Comparison of ENCODE assay signal across 28 cellular contexts in the genomic region with DNA sequence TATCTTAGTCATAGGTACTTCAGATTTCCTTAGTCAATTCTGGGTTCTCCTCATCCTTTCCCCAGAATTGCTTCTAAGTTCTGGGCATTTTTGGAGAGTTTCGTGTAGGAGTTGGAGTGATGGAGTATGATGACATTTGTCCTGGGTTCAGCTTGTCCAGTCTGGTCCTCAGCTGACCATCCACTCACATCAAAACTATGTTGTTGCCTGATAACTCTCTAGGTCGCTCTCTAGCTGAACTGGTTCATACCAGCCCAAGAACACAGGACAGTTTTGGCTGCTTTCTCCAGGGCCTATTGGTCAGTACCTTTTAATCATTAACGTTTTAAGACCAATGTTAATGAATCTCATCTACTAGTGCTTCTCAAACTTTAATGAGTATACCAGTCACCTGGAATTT. TPM values are rescaled to one million over a fixed set of nuclear protein-coding genes. Genes with fewer than 3 reads are reported as not detected.
"Had no signal": no experiment of that assay in that cellular context is flagged by ENCODE, and none has a peak within 500 bp of the region (broad histone marks: within the 10 kb centered on the region; RNA-seq: fewer than 3 reads in every experiment).

No MANE protein-coding gene starts in this region.

- ATAC-seq: activated naive CD4-positive, alpha-beta T cell treated with anti-CD3 and anti-CD28 coated beads, Interleukin-2, amount 50 U/mL, for 72 hours; left colon; pancreas; stimulated activated naive B cell treated with anti-CD40 and anti-IgM and Interleukin-4, amounts not matched to agents 10 μg/mL and 1 μg/mL and 100 μg/mL, for 72 hours; T-cell; upper lobe of right lung had no signal

- H3K9me3 Mint-ChIP-seq: T-cell; T-helper 2 cell treated with Interferon-gamma antibody and Interleukin-4, amounts not matched to agents 5 μg/mL and 100 μg/mL, for 36 hours had no signal

- H3K27me3 ChIP-seq: dorsolateral prefrontal cortex, esophagus muscularis mucosa, gastrocnemius medialis, pancreas, right lobe of liver, testis, upper lobe of right lung had no signal

- H3K27ac ChIP-seq: pancreas, testis, upper lobe of right lung, VCaP had no signal

- H3K36me3 ChIP-seq: esophagus muscularis mucosa, gastrocnemius medialis, pancreas, right lobe of liver, upper lobe of right lung had no signal

- DNase-seq: activated CD4-positive, alpha-beta T cell treated with anti-CD3 and anti-CD28 coated beads, Interleukin-2, amount 50 U/mL, for 1 hour; activated CD4-positive, CD25-positive, alpha-beta regulatory T cell treated with anti-CD3 and anti-CD28 coated beads, Interleukin-2, amount 50 U/mL, for 72 hours; activated CD8-positive, alpha-beta memory T cell treated with anti-CD3 and anti-CD28 coated beads for 24 hours; activated gamma-delta T cell; central memory CD4-positive, alpha-beta T cell; dorsolateral prefrontal cortex; gastrocnemius medialis; left colon; nephron progenitor cell; pancreas; right lobe of liver; small intestine; stimulated activated CD4-positive, alpha-beta T cell treated with anti-CD3 and anti-CD28 coated beads, Interleukin-2, amount 100 ng/mL, for 48 hours; stimulated activated CD8-positive, alpha-beta memory T cell treated with anti-CD3 and anti-CD28 coated beads, Interleukin-4, amount 100 ng/mL, for 48 hours; stimulated activated naive B cell treated with anti-CD40 and anti-IgM and Interleukin-4, amounts not matched to agents 10 μg/mL and 1 μg/mL and 100 μg/mL, for 72 hours; T-cell; testis; upper lobe of right lung had no signal

- H3K36me3 Mint-ChIP-seq: activated naive CD4-positive, alpha-beta T cell treated with anti-CD3 and anti-CD28 coated beads, Interleukin-2, amount 50 U/mL, for 72 hours; T-cell had no signal

- H3K4me3 Mint-ChIP-seq: memory B cell; nephron progenitor cell; stimulated activated naive B cell treated with anti-CD40 and anti-IgM and Interleukin-4, amounts not matched to agents 10 μg/mL and 1 μg/mL and 100 μg/mL, for 72 hours; T-cell; T-helper 2 cell treated with Interferon-gamma antibody and Interleukin-4, amounts not matched to agents 5 μg/mL and 100 μg/mL, for 36 hours had no signal

- H3K27me3 Mint-ChIP-seq: memory B cell; stimulated activated naive B cell treated with anti-CD40 and anti-IgM and Interleukin-4, amounts not matched to agents 10 μg/mL and 1 μg/mL and 100 μg/mL, for 72 hours; T-cell had no signal

- H3K9me3 ChIP-seq: esophagus muscularis mucosa, gastrocnemius medialis, pancreas, right lobe of liver, testis, upper lobe of right lung had no signal

- H3K27ac Mint-ChIP-seq: activated naive CD4-positive, alpha-beta T cell treated with anti-CD3 and anti-CD28 coated beads, Interleukin-2, amount 50 U/mL, for 72 hours; memory B cell; nephron progenitor cell; stimulated activated naive B cell treated with anti-CD40 and anti-IgM and Interleukin-4, amounts not matched to agents 10 μg/mL and 1 μg/mL and 100 μg/mL, for 72 hours; T-helper 2 cell treated with Interferon-gamma antibody and Interleukin-4, amounts not matched to agents 5 μg/mL and 100 μg/mL, for 36 hours had no signal

- H3K4me3 ChIP-seq: dorsolateral prefrontal cortex, esophagus muscularis mucosa, gastrocnemius medialis, pancreas, right lobe of liver, testis, upper lobe of right lung had no signal

RNA-seq across cellular contexts. Expression of a gene that starts 13.3 kb away (rescaled TPM):
- total RNA-seq: astrocyte, lower leg skin, myocyte, pulmonary artery endothelial cell had no signal
- polyA plus RNA-seq: adipose tissue had no signal
